8 cellular contexts compared by ENCODE assay signal in genomic region chr3:194584866-194585265, GRCh38. TPM values are rescaled to one million over a fixed set of nuclear protein-coding genes. Genes with fewer than 3 reads are reported as not detected.
DNase-seq lines count a peak whose midpoint lies in the region; ATAC-seq, FAIRE-seq and TF ChIP-seq lines count a peak whose summit lies in the region.

No MANE protein-coding gene starts in this region.

- TF ChIP-seq POLR2A in sigmoid colon (IDR thresholded peaks at IDR 0.05): no peak

- DNase-seq in activated naive CD4-positive, alpha-beta T cell treated with Interleukin-2 at 50 U/mL for 16 hours: peak; percentile 19
- no peak for DNase-seq in activated naive CD4-positive, alpha-beta T cell (lab: John Stamatoyannopoulos, UW)
- DNase-seq in activated T-cell treated with anti-CD3 and anti-CD28 coated beads, Interleukin-2, amount 50 U/mL, for 72 hours: peak; percentile 29 to 41
- no peak for DNase-seq in right atrium auricular region (ENCODE audit: low spot score)
- no peak for DNase-seq in AG08395 (ENCODE audit: low spot score)
- no peak for DNase-seq in HTR-8/SVneo (ENCODE audit: insufficient read length, low spot score)
- DNase-seq in sigmoid colon: no peak

- peaks cover 34% of the 10 kb centered on the region for H3K4me1 Mint-ChIP-seq in activated T-cell treated with anti-CD3 and anti-CD28 coated beads, Interleukin-2, amount 50 U/mL, for 72 hours (ENCODE audit: low read depth)

- no peak for FAIRE-seq in HTR-8/SVneo (lab: Jason Lieb, UNC)

- intact Hi-C loops in sigmoid colon (cut with DNase I): loop anchor here (2.0 kb wide), 1 partner anchor 98 kb away; the partner anchor contains the start of gene ATP13A3

- no peak for TF ChIP-seq EP300 in sigmoid colon (IDR thresholded peaks at IDR 0.05)

- H3K27ac Mint-ChIP-seq in activated T-cell treated with anti-CD3 and anti-CD28 coated beads, Interleukin-2, amount 50 U/mL, for 72 hours: peak overlapping the region; percentile 100

- TF ChIP-seq CTCF in right atrium auricular region (IDR thresholded peaks at IDR 0.05): no peak
- TF ChIP-seq CTCF in sigmoid colon (IDR thresholded peaks at IDR 0.05): no peak

- ATAC-seq in activated T-cell treated with anti-CD3 and anti-CD28 coated beads, Interleukin-2, amount 50 U/mL, for 72 hours (replicated peaks in 1 of 2): peak; percentile 43 to 56

- H3K9ac ChIP-seq in subcutaneous abdominal adipose tissue (ENCODE audit: low read length in 5 of 5): peak overlapping the region in 2 of 5 donors; percentile 96 to 99

- H3K4me1 ChIP-seq in right atrium auricular region: peaks cover 0 to 44% of the 10 kb centered on the region in 2 donors
- peaks cover 6 to 36% (median 20%) of the 10 kb centered on the region in 5 donors for H3K4me1 ChIP-seq in subcutaneous abdominal adipose tissue (ENCODE audit: control insufficient read depth in 5 of 5, insufficient read depth in 5 of 5, low read length in 5 of 5)
- peaks cover 0 to 13% (median 8%) of the 10 kb centered on the region in 4 donors for H3K4me1 ChIP-seq in sigmoid colon

- H3K27ac ChIP-seq in right atrium auricular region (peak overlapping the region; percentile 95), subcutaneous abdominal adipose tissue (ENCODE audit: low read depth, low read length) (peak overlapping the region; percentile 99), sigmoid colon (peak overlapping the region in 2 of 4 donors; percentile 91 to 93)

- H3K36me3 ChIP-seq in right atrium auricular region: no peaks in the 10 kb centered on the region
- peaks cover 0 to 22% (median 18%) of the 10 kb centered on the region in 5 donors for H3K36me3 ChIP-seq in subcutaneous abdominal adipose tissue (ENCODE audit: control insufficient read depth in 5 of 5, insufficient read depth in 5 of 5, low read length in 5 of 5)
- no peaks in the 10 kb centered on the region for H3K36me3 ChIP-seq in sigmoid colon

- no peaks in the 10 kb centered on the region for H3K27me3 Mint-ChIP-seq in activated T-cell treated with anti-CD3 and anti-CD28 coated beads, Interleukin-2, amount 50 U/mL, for 72 hours (ENCODE audit: low read depth)

- H3K36me3 Mint-ChIP-seq in activated T-cell treated with anti-CD3 and anti-CD28 coated beads, Interleukin-2, amount 50 U/mL, for 72 hours (ENCODE audit: insufficient read depth in 2 of 2): peaks cover 7 to 12% of the 10 kb centered on the region in 2 donors

- no peaks in the 10 kb centered on the region for H3K9me3 Mint-ChIP-seq in activated T-cell treated with anti-CD3 and anti-CD28 coated beads, Interleukin-2, amount 50 U/mL, for 72 hours

- H3K4me3 ChIP-seq in right atrium auricular region (no peak overlapping the region), subcutaneous abdominal adipose tissue (ENCODE audit: low read depth in 1 of 5, low read length in 5 of 5) (peak overlapping the region in 2 of 5 donors; percentile 81 to 93), sigmoid colon (no peak overlapping the region)

- H3K9me3 ChIP-seq in right atrium auricular region: no peaks in the 10 kb centered on the region
- H3K9me3 ChIP-seq in subcutaneous abdominal adipose tissue (ENCODE audit: control insufficient read depth in 5 of 5, low read length in 5 of 5): no peaks in the 10 kb centered on the region
- no peaks in the 10 kb centered on the region for H3K9me3 ChIP-seq in sigmoid colon

- peak overlapping the region; percentile 97 to 99 for H3K4me3 Mint-ChIP-seq in activated T-cell treated with anti-CD3 and anti-CD28 coated beads, Interleukin-2, amount 50 U/mL, for 72 hours

- WGBS in sigmoid colon, 2 donors: 90 to 93% methylated on average over 1 of the region's 1 CpG

- H3K27me3 ChIP-seq in right atrium auricular region (no peaks in the 10 kb centered on the region), subcutaneous abdominal adipose tissue (ENCODE audit: control insufficient read depth in 5 of 5, insufficient read depth in 4 of 5, low read length in 5 of 5) (no peaks in the 10 kb centered on the region), sigmoid colon (no peaks in the 10 kb centered on the region)

RNA-seq across cellular contexts. Expression of gene TMEM44, which starts 48.4 kb away (rescaled TPM):
- total RNA-seq in activated T-cell treated with anti-CD3 and anti-CD28 coated beads, Interleukin-2, amount 50 U/mL, for 72 hours: 10 to 100 TPM; 11.9 to 19.6 TPM
- 1 to 10 TPM; 5.9 to 6.4 TPM for total RNA-seq in right atrium auricular region
- 10 to 100 TPM in 1 of 4 donors, 1 to 10 TPM in 3; 2.0 to 11.9 (median 5.2) TPM for total RNA-seq in sigmoid colon
- polyA plus RNA-seq in sigmoid colon: 10 to 100 TPM; 24.0 to 25.8 (median 25.7) TPM

Comparison
In these comparisons a context has a peak if more than half of its experiments do, and no peak if none do; other contexts are left out.
1. DNase-seq: peak in activated naive CD4-positive, alpha-beta T cell treated with Interleukin-2 at 50 U/mL for 16 hours (single experiment) and activated T-cell treated with anti-CD3 and anti-CD28 coated beads, Interleukin-2, amount 50 U/mL, for 72 hours (2 of 2); none in activated naive CD4-positive, alpha-beta T cell (0 of 4), right atrium auricular region (single experiment), AG08395 (single experiment), HTR-8/SVneo (single experiment) and sigmoid colon (single experiment).